ENCODE assay signal across 12 cellular contexts in genomic region chr11:75174348-75174747, GRCh38. TPM values are rescaled to one million over a fixed set of nuclear protein-coding genes. Genes with fewer than 3 reads are reported as not detected.
A peak's percentile ranks its signal among the peaks of the same experiment; 100 is the strongest.
DNase-seq lines count a peak whose midpoint lies in the region; TF ChIP-seq lines count a peak whose summit lies in the region.
"Had no signal": no experiment of that assay in that cellular context is flagged by ENCODE, and none has a peak within 500 bp of the region (broad histone marks: within the 10 kb centered on the region; RNA-seq: fewer than 3 reads in every experiment).

No MANE protein-coding gene starts in this region.

- DNase-seq in H7 (peak; percentile 37), left ventricle myocardium inferior (no peak), spleen (no peak), islet precursor cell (no peak), cerebellar nuclear complex (lab: John Stamatoyannopoulos, UW) (no peak)
- peak; percentile 21 for DNase-seq in activated CD4-positive, alpha-beta memory T cell treated with anti-CD3 and anti-CD28 coated beads, Interleukin-2, amount 10 ng/mL, durations not matched to agents 7 days and 5 days
- DNase-seq in NK-92 treated with Interleukin-12 subunit alpha and Interleukin-12 subunit beta, amount 100 ng/mL, for 24 hours (lab: John Stamatoyannopoulos, UW) = no peak
- DNase-seq: activated gamma-delta T cell; central memory CD4-positive, alpha-beta T cell; NCI-H2171 treated with DMSO at 0.1 percent for 48 hours had no signal

- H3K9me3 Mint-ChIP-seq in activated CD4-positive, alpha-beta memory T cell treated with anti-CD3 and anti-CD28 coated beads, Interleukin-2, amount 10 ng/mL, durations not matched to agents 7 days and 5 days = no peaks in the 10 kb centered on the region
- H3K9me3 Mint-ChIP-seq: stimulated activated naive CD8-positive, alpha-beta T cell treated with anti-CD3 and anti-CD28 coated beads, Interleukin-15, amount 100 ng/mL, for 72 hours had no signal

- H3K4me3 ChIP-seq in H7 (ENCODE audit: insufficient read depth, low read depth, low read length) (no peak overlapping the region), left ventricle myocardium inferior (no peak overlapping the region), spleen (no peak overlapping the region)
- H3K4me3 ChIP-seq: esophagus muscularis mucosa had no signal

- H3K9me3 ChIP-seq in left ventricle myocardium inferior (replicated peaks) (no peaks in the 10 kb centered on the region), spleen (no peaks in the 10 kb centered on the region)
- H3K9me3 ChIP-seq: esophagus muscularis mucosa had no signal

- intact Hi-C loops in left ventricle myocardium inferior (cut with micrococcal nuclease) (no loop called here), spleen (cut with DNase I; ENCODE audit: low total_unique reads) (no loop called here)

- no peak overlapping the region for H3K4me3 Mint-ChIP-seq in activated CD4-positive, alpha-beta memory T cell treated with anti-CD3 and anti-CD28 coated beads, Interleukin-2, amount 10 ng/mL, durations not matched to agents 7 days and 5 days

- 72 to 91% (median 82%) methylated on average over 3 of the region's 3 CpGs for WGBS in spleen, 5 donors

- H3K36me3 Mint-ChIP-seq in activated CD4-positive, alpha-beta memory T cell treated with anti-CD3 and anti-CD28 coated beads, Interleukin-2, amount 10 ng/mL, durations not matched to agents 7 days and 5 days (ENCODE audit: low read depth) = no peaks in the 10 kb centered on the region

- H3K36me3 ChIP-seq in H7 (replicated peaks; ENCODE audit: control insufficient read depth, insufficient read depth, low read length) (no peaks in the 10 kb centered on the region), left ventricle myocardium inferior (peaks cover 6% of the 10 kb centered on the region), spleen (peaks cover 0 to 3% (median 0%) of the 10 kb centered on the region in 6 donors)

- H3K27ac ChIP-seq in left ventricle myocardium inferior (replicated peaks) = peak overlapping the region; percentile 64
- peak overlapping the region in 5 of 8 donors; percentile 38 to 80 (median 64) for H3K27ac ChIP-seq in spleen

- H3K27ac Mint-ChIP-seq in activated CD4-positive, alpha-beta memory T cell treated with anti-CD3 and anti-CD28 coated beads, Interleukin-2, amount 10 ng/mL, durations not matched to agents 7 days and 5 days = peak overlapping the region; percentile 86

- H3K27me3 Mint-ChIP-seq in activated CD4-positive, alpha-beta memory T cell treated with anti-CD3 and anti-CD28 coated beads, Interleukin-2, amount 10 ng/mL, durations not matched to agents 7 days and 5 days = peaks cover 8% of the 10 kb centered on the region
- H3K27me3 Mint-ChIP-seq: stimulated activated naive CD8-positive, alpha-beta T cell treated with anti-CD3 and anti-CD28 coated beads, Interleukin-15, amount 100 ng/mL, for 72 hours had no signal

- CTCF ChIA-PET in activated CD4-positive, alpha-beta memory T cell treated with anti-CD3 and anti-CD28 coated beads, Interleukin-2, amount 10 ng/mL, durations not matched to agents 7 days and 5 days (lab: Charles Lee) = interaction anchor here (1.4 to 3.8 kb wide), 6 partner anchors 30 to 74 kb away, joined by 3 to 36 read pairs (median 8); partner anchors contain the start of gene TPBGL

- TF ChIP-seq CTCF in left ventricle myocardium inferior (IDR thresholded peaks at IDR 0.05; ENCODE audit: borderline replicate concordance) = no peak
- no peak for TF ChIP-seq CTCF in spleen (IDR thresholded peaks at IDR 0.05 in 8 of 11, conservative IDR thresholded peaks at IDR 0.05 in 3 of 11)

- peaks cover 28% of the 10 kb centered on the region for H3K4me1 Mint-ChIP-seq in activated CD4-positive, alpha-beta memory T cell treated with anti-CD3 and anti-CD28 coated beads, Interleukin-2, amount 10 ng/mL, durations not matched to agents 7 days and 5 days

- peaks cover 28% of the 10 kb centered on the region for H3K4me1 ChIP-seq in left ventricle myocardium inferior
- H3K4me1 ChIP-seq in spleen = peaks cover 0 to 17% (median 12%) of the 10 kb centered on the region in 6 donors

- no peak for TF ChIP-seq POLR2A in spleen (IDR thresholded peaks at IDR 0.05)

- POLR2A ChIA-PET in activated CD4-positive, alpha-beta memory T cell treated with anti-CD3 and anti-CD28 coated beads, Interleukin-2, amount 10 ng/mL, durations not matched to agents 7 days and 5 days (lab: Charles Lee) = interaction anchor here (0.8 to 1.6 kb wide), 3 partner anchors 9 to 31 kb away, joined by 3 to 15 read pairs (median 4); no protein-coding TSS in a partner anchor

- H3K27me3 ChIP-seq in H7 (ENCODE audit: control insufficient read depth, insufficient read depth, low read length) (no peaks in the 10 kb centered on the region), left ventricle myocardium inferior (ENCODE audit: low read depth) (no peaks in the 10 kb centered on the region), spleen (replicated peaks in 1 of 7) (peaks cover 0 to 11% (median 0%) of the 10 kb centered on the region in 7 donors)
- H3K27me3 ChIP-seq: esophagus muscularis mucosa had no signal

RNA-seq across cellular contexts. Expression of gene SLCO2B1, which starts 23.4 kb away (rescaled TPM):
- total RNA-seq in H7 (2014; rRNA removed; shearing (Covaris generic)) = 0.07 TPM in 1 of 2 replicates, not detected in the other
- total RNA-seq in activated CD4-positive, alpha-beta memory T cell treated with anti-CD3 and anti-CD28 coated beads, Interleukin-2, amount 10 ng/mL, durations not matched to agents 7 days and 5 days = under 1 TPM; 0.23 to 0.30 TPM
- total RNA-seq in left ventricle myocardium inferior (22.7 TPM), spleen (100 to 1,000 TPM in 5 of 7 donors, 10 to 100 TPM in 2; 75.1 to 307 (median 181) TPM)
- 10 to 100 TPM; 10.2 to 18.4 (median 14.4) TPM for polyA plus RNA-seq in spleen

Comparison
In these comparisons a context has a peak if more than half of its experiments do, and no peak if none do; other contexts are left out.
1. DNase-seq: peak in H7 (single experiment) and activated CD4-positive, alpha-beta memory T cell treated with anti-CD3 and anti-CD28 coated beads, Interleukin-2, amount 10 ng/mL, durations not matched to agents 7 days and 5 days (single experiment); none in left ventricle myocardium inferior (single experiment), spleen (single experiment), islet precursor cell (single experiment), cerebellar nuclear complex (0 of 2) and NK-92 treated with Interleukin-12 subunit alpha and Interleukin-12 subunit beta, amount 100 ng/mL, for 24 hours (single experiment).
2. RNA of gene SLCO2B1, which starts 23.4 kb away (total RNA-seq): 75.1 to 307 TPM in spleen and 22.7 TPM in left ventricle myocardium inferior (single experiment); 0.23 to 0.30 TPM in activated CD4-positive, alpha-beta memory T cell treated with anti-CD3 and anti-CD28 coated beads, Interleukin-2, amount 10 ng/mL, durations not matched to agents 7 days and 5 days and 0.07 TPM in H7; every median in the first group is over 10 times any median in the second.